1 cellular context compared by ENCODE assay signal in genomic region chr2:119473621-119474370, GRCh38.
A peak's percentile ranks its signal among the peaks of the same experiment; 100 is the strongest.
TF ChIP-seq lines count a peak whose summit lies in the region.

No MANE protein-coding gene starts in this region.

TF ChIP-seq in HepG2, 621 proteins besides CTCF, POLR2A, EP300 and RAD21:
- TF ChIP-seq KLF12 (CRISPR knock-in tag; IDR thresholded peaks at IDR 0.05; ENCODE audit: borderline replicate concordance), result no peak
- TF ChIP-seq ZNF879 (CRISPR knock-in tag; IDR thresholded peaks at IDR 0.05), result no peak
- TF ChIP-seq ZNF891 (CRISPR knock-in tag; IDR thresholded peaks at IDR 0.05), result 0 out of 2 replicates have a peak, but pooled peaks have one; percentile 30
TF ChIP-seq in HepG2: peak in this region for 1.
